ENCODE assay signal across 8 cellular contexts in genomic region chr2:199024224-199024623, GRCh38.
"Had no signal": no experiment of that assay in that cellular context is flagged by ENCODE, and none has a peak within 500 bp of the region (broad histone marks: within the 10 kb centered on the region; RNA-seq: fewer than 3 reads in every experiment).

No MANE protein-coding gene starts in this region.

- DNase-seq: GDM1, GF-D8 had no signal

- FAIRE-seq: G401.6, GM12878, GM12891, GM12892, GM18507, GM19239 had no signal

- H3K4me3 ChIP-seq: GM12878 had no signal

- ATAC-seq: GM12878 had no signal
